Comparison of ENCODE assay signal across 15 cellular contexts in genomic region chr22:30247561-30247960, GRCh38. TPM values are rescaled to one million over a fixed set of nuclear protein-coding genes. Genes with fewer than 3 reads are reported as not detected.
DNase-seq lines count a peak whose midpoint lies in the region; ATAC-seq and TF ChIP-seq lines count a peak whose summit lies in the region.
"Had no signal": no experiment of that assay in that cellular context is flagged by ENCODE, and none has a peak within 500 bp of the region (broad histone marks: within the 10 kb centered on the region; RNA-seq: fewer than 3 reads in every experiment).

No MANE protein-coding gene starts in this region.

- H3K27me3 Mint-ChIP-seq in activated T-cell treated with anti-CD3 and anti-CD28 coated beads, Interleukin-2, amount 50 U/mL, for 24 hours, result peaks cover 3% of the 10 kb centered on the region

- H3K4me2 ChIP-seq in smooth muscle cell, result peak overlapping the region; percentile 97

- no peaks in the 10 kb centered on the region for H3K9me3 Mint-ChIP-seq in activated T-cell treated with anti-CD3 and anti-CD28 coated beads, Interleukin-2, amount 50 U/mL, for 24 hours
- H3K9me3 Mint-ChIP-seq: neural progenitor cell had no signal

- no peak overlapping the region for H3K9ac ChIP-seq in smooth muscle cell (ENCODE audit: low read depth)
- H3K9ac ChIP-seq: neural progenitor cell had no signal

- H4K20me1 ChIP-seq in smooth muscle cell (ENCODE audit: low read depth), result no peaks in the 10 kb centered on the region

- peak overlapping the region; percentile 92 for H3K27ac Mint-ChIP-seq in activated T-cell treated with anti-CD3 and anti-CD28 coated beads, Interleukin-2, amount 50 U/mL, for 24 hours
- H3K27ac Mint-ChIP-seq: neural progenitor cell had no signal

- no peak overlapping the region for H2AFZ ChIP-seq in smooth muscle cell (ENCODE audit: low read depth)
- H2AFZ ChIP-seq: neural progenitor cell had no signal

- CTCF ChIA-PET in Panc1 (lab: Charles Lee), result no interaction called here

- H3K36me3 ChIP-seq in Panc1 (ENCODE audit: control insufficient read depth, insufficient read depth, low read length) (no peaks in the 10 kb centered on the region; the same call in 1 of the 2 replicates), brain microvascular endothelial cell (replicated peaks) (peaks cover 30% of the 10 kb centered on the region), smooth muscle cell (ENCODE audit: low read depth) (no peaks in the 10 kb centered on the region)
- H3K36me3 ChIP-seq: heart left ventricle, left lung, neural progenitor cell had no signal

- H3K4me1 ChIP-seq in Panc1 (ENCODE audit: control insufficient read depth, insufficient read depth, low read length) (peaks cover 74% of the 10 kb centered on the region), smooth muscle cell (ENCODE audit: low read depth) (peaks cover 16% of the 10 kb centered on the region)

- 96% methylated on average over 11 of the region's 11 CpGs for WGBS in smooth muscle cell (ENCODE audit: low lambda C conversion rate)

- no TSS peak for BruUV-seq in Panc1 (replicated peaks; lab: Mats Ljungman, UMichigan)

- no peak for TF ChIP-seq CTCF in Panc1 (IDR thresholded peaks at IDR 0.05)
- no peak for TF ChIP-seq CTCF in brain microvascular endothelial cell (IDR thresholded peaks at IDR 0.05; ENCODE audit: low read depth, low read length, missing control alignments)
- no peak for TF ChIP-seq CTCF in smooth muscle cell (IDR thresholded peaks at IDR 0.05; ENCODE audit: borderline replicate concordance, insufficient read depth, poor library complexity, severe bottlenecking)

- H3K9me3 ChIP-seq in Panc1 (ENCODE audit: control insufficient read depth, insufficient read depth, low read depth, low read length) (no peaks in the 10 kb centered on the region), smooth muscle cell (replicated peaks; ENCODE audit: low read depth) (no peaks in the 10 kb centered on the region)
- H3K9me3 ChIP-seq: heart left ventricle, left lung had no signal

- H3K4me3 ChIP-seq in Panc1 (ENCODE audit: low read depth in 2 of 2, low read length in 2 of 2) (0 out of 4 replicates have a peak overlapping the region, but pooled peaks of 1 of the 2 experiments have one; percentile 23), brain microvascular endothelial cell (ENCODE audit: low read depth, low read length) (peak overlapping the region; percentile 88), smooth muscle cell (no peak overlapping the region)

- ATAC-seq in Panc1, result no peak
- ATAC-seq: heart left ventricle, left lung had no signal

- H3K27me3 ChIP-seq in Panc1 (ENCODE audit: control insufficient read depth, insufficient read depth, low read length) (no peaks in the 10 kb centered on the region), brain microvascular endothelial cell (replicated peaks) (no peaks in the 10 kb centered on the region), smooth muscle cell (ENCODE audit: low read depth) (no peaks in the 10 kb centered on the region)

- in situ Hi-C loops in Panc1 (cut with HindIII; ENCODE audit: low pct_unique_long_range_greater_than_20kb, low sequenced_read_pairs), result no loop called here
- in situ Hi-C loops in brain microvascular endothelial cell (cut with HindIII; ENCODE audit: low pct_ligation_motif_present, low sequenced_read_pairs), result no loop called here

- peak overlapping the region; percentile 95 for H3K27ac ChIP-seq in Panc1 (ENCODE audit: low read length)
- H3K27ac ChIP-seq in brain microvascular endothelial cell, result peak overlapping the region; percentile 95
- peak overlapping the region; percentile 79 for H3K27ac ChIP-seq in smooth muscle cell (ENCODE audit: low read depth)
- H3K27ac ChIP-seq: left lung, neural progenitor cell had no signal

- H3K4me1 Mint-ChIP-seq in activated T-cell treated with anti-CD3 and anti-CD28 coated beads, Interleukin-2, amount 50 U/mL, for 24 hours (ENCODE audit: low read depth), result peaks cover 80% of the 10 kb centered on the region

- peak overlapping the region; percentile 90 for H3K4me3 Mint-ChIP-seq in activated T-cell treated with anti-CD3 and anti-CD28 coated beads, Interleukin-2, amount 50 U/mL, for 24 hours

- no peak for DNase-seq in activated T-cell treated with anti-CD3 and anti-CD28 coated beads, Interleukin-2, amount 50 U/mL, for 24 hours
- DNase-seq in activated T-cell treated with anti-CD3 and anti-CD28 coated beads, Interleukin-2, amount 50 U/mL, for 1 hour, result no peak
- DNase-seq in Panc1 (ENCODE audit: low read depth, low spot score) (no peak), brain microvascular endothelial cell (no peak), smooth muscle cell (lab: John Stamatoyannopoulos, UW; ENCODE audit: unreplicated experiment) (no peak), NOMO-1 treated with dmso at 0.1 percent for 144 hours (lab: John Stamatoyannopoulos, UW; ENCODE audit: unreplicated experiment) (no peak), NCI-H2171 treated with DMSO at 0.1 percent for 48 hours (lab: John Stamatoyannopoulos, UW) (no peak), DMS53 (lab: John Stamatoyannopoulos, UW) (no peak)
- DNase-seq: heart left ventricle, MM.1S, T1000 had no signal

- intact Hi-C loops in Panc1 (cut with micrococcal nuclease; ENCODE audit: unreplicated experiment), result loop anchor here (5.0 kb wide), 1 partner anchor 35 kb away; no protein-coding TSS in a partner anchor

- peaks cover 21% of the 10 kb centered on the region for H3F3A ChIP-seq in smooth muscle cell (ENCODE audit: low read depth)

- H3K36me3 Mint-ChIP-seq in activated T-cell treated with anti-CD3 and anti-CD28 coated beads, Interleukin-2, amount 50 U/mL, for 24 hours (ENCODE audit: low read depth), result peaks cover 38% of the 10 kb centered on the region
- H3K36me3 Mint-ChIP-seq: neural progenitor cell had no signal

- POLR2A ChIA-PET in Panc1 (lab: Charles Lee), result no interaction called here

- H3K79me2 ChIP-seq in smooth muscle cell (ENCODE audit: low read depth), result peaks cover 40% of the 10 kb centered on the region

RNA-seq across cellular contexts. Expression of gene LIF, which starts 1.0 kb away (rescaled TPM):
- total RNA-seq in Panc1 (2021; ENCODE audit: unreplicated experiment) (34.4 TPM), smooth muscle cell (29.9 and 40.6 TPM in 2 replicates)
- polyA plus RNA-seq in Panc1 (2012; ENCODE audit: insufficient read length), result 40.7 TPM
- polyA plus RNA-seq in smooth muscle cell, result 28.9 and 31.2 TPM in 2 replicates

RNA-seq across cellular contexts. Expression of gene OSM, which starts 19.1 kb away (rescaled TPM):
- total RNA-seq in Panc1 (2021; ENCODE audit: unreplicated experiment) (not detected), smooth muscle cell (0.27 and 1.5 TPM in 2 replicates)
- polyA plus RNA-seq in Panc1 (2012; ENCODE audit: insufficient read length), result not detected
- 0.14 and 1.0 TPM in 2 replicates for polyA plus RNA-seq in smooth muscle cell
- total RNA-seq: endothelial cell of umbilical vein, H7 had no signal
- polyA plus RNA-seq: endothelial cell of umbilical vein had no signal

RNA-seq across cellular contexts. Expression of gene CASTOR1, which starts 41.7 kb away (rescaled TPM):
- total RNA-seq in Panc1 (2021; ENCODE audit: unreplicated experiment) (6.7 TPM), smooth muscle cell (9.8 and 16.1 TPM in 2 replicates)
- polyA plus RNA-seq in Panc1 (2012; ENCODE audit: insufficient read length), result 16.2 TPM
- 21.8 and 22.6 TPM in 2 replicates for polyA plus RNA-seq in smooth muscle cell
